ENCODE assay signal across 9 cellular contexts in genomic region chr5:78547171-78547570, GRCh38.
A peak's percentile ranks its signal among the peaks of the same experiment; 100 is the strongest.
DNase-seq lines count a peak whose midpoint lies in the region; ATAC-seq and TF ChIP-seq lines count a peak whose summit lies in the region.
"Had no signal": no experiment of that assay in that cellular context is flagged by ENCODE, and none has a peak within 500 bp of the region (broad histone marks: within the 10 kb centered on the region; RNA-seq: fewer than 3 reads in every experiment).

No MANE protein-coding gene starts in this region.

- no peak for ATAC-seq in activated CD8-positive, alpha-beta memory T cell treated with anti-CD3 and anti-CD28 coated beads, Interleukin-2, amount 10 ng/mL, durations not matched to agents 7 days and 5 days

- DNase-seq in SJSA1 (ENCODE audit: low read depth in 1 of 2, low spot score in 2 of 2) (peak in 1 of 2 experiments; percentile 79), endodermal cell (no peak), tibial artery (peak; percentile 42 to 80), middle frontal gyrus (ENCODE audit: extremely low spot score, low spot score) (no peak)
- DNase-seq in activated CD4-positive, alpha-beta T cell treated with anti-CD3 and anti-CD28 coated beads, Interleukin-2, amount 10 ng/mL, durations not matched to agents 24 days and 14 days: no peak
- DNase-seq in stimulated activated CD4-positive, alpha-beta T cell treated with anti-CD3 and anti-CD28 coated beads, Interleukin-4, amount 100 ng/mL, for 24 hours: no peak
- no peak for DNase-seq in activated CD8-positive, alpha-beta memory T cell treated with anti-CD3 and anti-CD28 coated beads, Interleukin-2, amount 10 ng/mL, durations not matched to agents 7 days and 5 days
- DNase-seq: DMS79 had no signal

- H3K9ac ChIP-seq in endodermal cell (ENCODE audit: extremely low read depth, low read length, poor library complexity, severe bottlenecking) (no peak overlapping the region), muscle layer of colon (ENCODE audit: low read length) (no peak overlapping the region)

- TF ChIP-seq CTCF in endodermal cell (conservative IDR thresholded peaks at IDR 0.05): no peak
- no peak for TF ChIP-seq CTCF in tibial artery (IDR thresholded peaks at IDR 0.05)

- CTCF ChIA-PET in activated CD8-positive, alpha-beta memory T cell treated with anti-CD3 and anti-CD28 coated beads, Interleukin-2, amount 10 ng/mL, durations not matched to agents 7 days and 5 days (lab: Charles Lee): no interaction called here

- H3K27ac ChIP-seq in SJSA1 (peak overlapping the region; percentile 94), endodermal cell (ENCODE audit: low read depth, low read length) (no peak overlapping the region), muscle layer of colon (ENCODE audit: low read depth, low read length) (peak overlapping the region; percentile 60), tibial artery (peak overlapping the region; percentile 76 to 85)

- no peaks in the 10 kb centered on the region for H3K9me3 ChIP-seq in SJSA1 (replicated peaks)
- H3K9me3 ChIP-seq in endodermal cell (ENCODE audit: control insufficient read depth, low read length): peaks cover 9% of the 10 kb centered on the region
- H3K9me3 ChIP-seq in muscle layer of colon (ENCODE audit: low read length): no peaks in the 10 kb centered on the region
- H3K9me3 ChIP-seq in tibial artery: no peaks in the 10 kb centered on the region

- WGBS in endodermal cell (ENCODE audit: insufficient coverage in 1 of 2, insufficient read length in 1 of 2), 2 experiments: 92 to 95% methylated on average over 5 of the region's 5 CpGs

- H3K36me3 ChIP-seq in SJSA1 (no peaks in the 10 kb centered on the region), endodermal cell (ENCODE audit: control insufficient read depth, insufficient read depth, low read length) (peaks cover 61% of the 10 kb centered on the region), muscle layer of colon (ENCODE audit: insufficient read depth, low read length) (no peaks in the 10 kb centered on the region), tibial artery (no peaks in the 10 kb centered on the region)

- H3K4me1 ChIP-seq in SJSA1 (replicated peaks) (peaks cover 78% of the 10 kb centered on the region), endodermal cell (ENCODE audit: control insufficient read depth, insufficient read depth, low read length) (peaks cover 2% of the 10 kb centered on the region), muscle layer of colon (ENCODE audit: insufficient read depth, low read length) (peaks cover 51% of the 10 kb centered on the region), tibial artery (peaks cover 5 to 56% (median 34%) of the 10 kb centered on the region in 4 donors)

- no peaks in the 10 kb centered on the region for H3K27me3 Mint-ChIP-seq in endodermal cell (ENCODE audit: insufficient read depth)
- no peaks in the 10 kb centered on the region for H3K27me3 Mint-ChIP-seq in activated CD4-positive, alpha-beta T cell treated with anti-CD3 and anti-CD28 coated beads, Interleukin-2, amount 10 ng/mL, durations not matched to agents 24 days and 14 days
- H3K27me3 Mint-ChIP-seq in activated CD8-positive, alpha-beta memory T cell treated with anti-CD3 and anti-CD28 coated beads, Interleukin-2, amount 10 ng/mL, durations not matched to agents 7 days and 5 days: peaks cover 35% of the 10 kb centered on the region

- no peak overlapping the region for H3K4me3 ChIP-seq in SJSA1
- H3K4me3 ChIP-seq in endodermal cell (ENCODE audit: low read length): no peak overlapping the region
- peak overlapping the region in 1 of 2 donors; percentile 9 for H3K4me3 ChIP-seq in muscle layer of colon (ENCODE audit: low read depth in 1 of 2, low read length in 2 of 2)
- peak overlapping the region; percentile 29 to 30 for H3K4me3 ChIP-seq in tibial artery

- H3K9me3 Mint-ChIP-seq in endodermal cell: peaks cover 2% of the 10 kb centered on the region
- H3K9me3 Mint-ChIP-seq in activated CD4-positive, alpha-beta T cell treated with anti-CD3 and anti-CD28 coated beads, Interleukin-2, amount 10 ng/mL, durations not matched to agents 24 days and 14 days: no peaks in the 10 kb centered on the region
- peaks cover 2% of the 10 kb centered on the region for H3K9me3 Mint-ChIP-seq in activated CD8-positive, alpha-beta memory T cell treated with anti-CD3 and anti-CD28 coated beads, Interleukin-2, amount 10 ng/mL, durations not matched to agents 7 days and 5 days (ENCODE audit: low read depth)

- peak overlapping the region; percentile 59 for H3K27ac Mint-ChIP-seq in endodermal cell
- no peak overlapping the region for H3K27ac Mint-ChIP-seq in activated CD4-positive, alpha-beta T cell treated with anti-CD3 and anti-CD28 coated beads, Interleukin-2, amount 10 ng/mL, durations not matched to agents 24 days and 14 days
- H3K27ac Mint-ChIP-seq in activated CD8-positive, alpha-beta memory T cell treated with anti-CD3 and anti-CD28 coated beads, Interleukin-2, amount 10 ng/mL, durations not matched to agents 7 days and 5 days: no peak overlapping the region

- H3K27me3 ChIP-seq in SJSA1 (replicated peaks) (no peaks in the 10 kb centered on the region), endodermal cell (ENCODE audit: control insufficient read depth, insufficient read depth, low read length, poor library complexity, severe bottlenecking) (no peaks in the 10 kb centered on the region), muscle layer of colon (ENCODE audit: control insufficient read depth in 1 of 2, insufficient read depth in 2 of 2, low read length in 2 of 2) (no peaks in the 10 kb centered on the region), tibial artery (no peaks in the 10 kb centered on the region)

- intact Hi-C loops in tibial artery (cut with DNase I; ENCODE audit: low total_unique reads): loop anchor here (5.0 kb wide), 1 partner anchor 100 kb away; the partner anchor contains the start of gene LHFPL2
- intact Hi-C loops in activated CD4-positive, alpha-beta T cell treated with anti-CD3 and anti-CD28 coated beads, Interleukin-2, amount 10 ng/mL, durations not matched to agents 24 days and 14 days (cut with micrococcal nuclease): no loop called here

- no peak overlapping the region for H3K4me3 Mint-ChIP-seq in endodermal cell
- no peak overlapping the region for H3K4me3 Mint-ChIP-seq in activated CD4-positive, alpha-beta T cell treated with anti-CD3 and anti-CD28 coated beads, Interleukin-2, amount 10 ng/mL, durations not matched to agents 24 days and 14 days
- H3K4me3 Mint-ChIP-seq in activated CD8-positive, alpha-beta memory T cell treated with anti-CD3 and anti-CD28 coated beads, Interleukin-2, amount 10 ng/mL, durations not matched to agents 7 days and 5 days: no peak overlapping the region

- peaks cover 79% of the 10 kb centered on the region for H3K36me3 Mint-ChIP-seq in endodermal cell (ENCODE audit: low read depth)
- H3K36me3 Mint-ChIP-seq in activated CD4-positive, alpha-beta T cell treated with anti-CD3 and anti-CD28 coated beads, Interleukin-2, amount 10 ng/mL, durations not matched to agents 24 days and 14 days (ENCODE audit: low read depth): no peaks in the 10 kb centered on the region
- no peaks in the 10 kb centered on the region for H3K36me3 Mint-ChIP-seq in activated CD8-positive, alpha-beta memory T cell treated with anti-CD3 and anti-CD28 coated beads, Interleukin-2, amount 10 ng/mL, durations not matched to agents 7 days and 5 days

- H3K4me1 Mint-ChIP-seq in endodermal cell: peaks cover 35% of the 10 kb centered on the region
- no peaks in the 10 kb centered on the region for H3K4me1 Mint-ChIP-seq in activated CD4-positive, alpha-beta T cell treated with anti-CD3 and anti-CD28 coated beads, Interleukin-2, amount 10 ng/mL, durations not matched to agents 24 days and 14 days
- H3K4me1 Mint-ChIP-seq in activated CD8-positive, alpha-beta memory T cell treated with anti-CD3 and anti-CD28 coated beads, Interleukin-2, amount 10 ng/mL, durations not matched to agents 7 days and 5 days: peaks cover 5% of the 10 kb centered on the region

Comparison
In these comparisons a context has a peak if more than half of its experiments do, and no peak if none do; other contexts are left out.
1. DNase-seq: peak in tibial artery (2 of 2); none in endodermal cell (single experiment), activated CD4-positive, alpha-beta T cell treated with anti-CD3 and anti-CD28 coated beads, Interleukin-2, amount 10 ng/mL, durations not matched to agents 24 days and 14 days (single experiment), stimulated activated CD4-positive, alpha-beta T cell treated with anti-CD3 and anti-CD28 coated beads, Interleukin-4, amount 100 ng/mL, for 24 hours (single experiment), activated CD8-positive, alpha-beta memory T cell treated with anti-CD3 and anti-CD28 coated beads, Interleukin-2, amount 10 ng/mL, durations not matched to agents 7 days and 5 days (single experiment) and middle frontal gyrus (single experiment).
2. H3K4me3 ChIP-seq: peak in tibial artery (2 of 2); none in SJSA1 (single experiment) and endodermal cell (single experiment).